ENCODE assay signal across 23 cellular contexts in the genomic region with DNA sequence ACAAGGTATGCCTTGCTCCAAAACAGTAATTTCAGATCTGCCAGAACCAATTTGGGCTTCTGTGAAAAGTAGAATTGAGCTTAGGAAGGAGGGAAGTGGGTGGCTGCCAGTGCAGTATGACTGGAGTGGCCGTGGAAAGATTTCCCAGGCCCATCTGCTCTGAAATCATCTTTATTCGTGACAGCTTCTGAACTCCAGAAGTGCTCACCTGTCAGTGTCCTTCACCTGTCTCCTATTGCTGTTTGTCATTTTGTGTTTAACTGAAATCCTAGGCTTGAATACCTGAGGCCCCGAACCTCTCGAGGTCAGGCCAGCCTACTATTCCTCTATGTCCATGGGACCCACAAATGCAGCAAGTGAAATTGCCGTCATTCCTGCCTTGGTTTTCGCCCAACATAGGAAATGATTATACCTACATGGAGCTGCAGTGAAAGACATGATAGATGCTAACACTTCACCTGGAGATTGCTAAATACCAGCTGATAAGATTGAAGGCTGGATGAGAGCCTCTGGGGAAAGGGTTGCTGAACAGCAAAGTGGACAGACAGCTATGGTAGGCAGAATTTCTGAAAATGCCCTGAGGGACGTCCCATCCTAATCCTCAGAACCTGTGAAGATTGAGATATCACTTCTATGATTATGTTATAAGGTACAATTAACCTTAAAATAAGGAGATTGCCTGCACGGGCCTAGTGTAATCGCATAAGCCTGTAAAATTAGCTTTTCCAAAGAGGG.
"Had no signal": no experiment of that assay in that cellular context is flagged by ENCODE, and none has a peak within 500 bp of the region (broad histone marks: within the 10 kb centered on the region; RNA-seq: fewer than 3 reads in every experiment).

No MANE protein-coding gene starts in this region.

- H3K4me3 ChIP-seq: breast epithelium, MG63 had no signal

- H3K27ac Mint-ChIP-seq: activated CD8-positive, alpha-beta T cell treated with anti-CD3 and anti-CD28 coated beads for 36 hours; activated naive CD4-positive, alpha-beta T cell treated with anti-CD3 and anti-CD28 coated beads, Interleukin-2, amount 10 ng/mL, durations not matched to agents 7 days and 5 days; activated T-cell treated with anti-CD3 and anti-CD28 coated beads, Interleukin-2, amount 50 U/mL, for 72 hours; activated T-helper 2 cell treated with anti-CD3 and anti-CD28 coated beads, Interferon-gamma antibody, Interleukin-2, Interleukin-4, amounts not matched to agents 10 μg/mL and 5 μg/mL and 100 μg/mL, durations not matched to agents 14 hours and 24 hours and 36 hours; T-helper 1 cell treated with Interleukin-12 subunit alpha and Interleukin-12 subunit beta and Interleukin-4 antibody, amounts not matched to agents 30 μg/mL and 1 μg/mL, for 36 hours had no signal

- ATAC-seq: activated CD4-positive, CD25-positive, alpha-beta regulatory T cell treated with anti-CD3 and anti-CD28 coated beads, Interleukin-2, amount 50 U/mL, for 24 hours; activated CD8-positive, alpha-beta T cell treated with anti-CD3 and anti-CD28 coated beads for 36 hours; activated T-cell treated with anti-CD3 and anti-CD28 coated beads, Interleukin-2, amount 50 U/mL, for 72 hours; PC-3 had no signal

- DNase-seq: activated CD4-positive, alpha-beta T cell treated with anti-CD3 and anti-CD28 coated beads for 4 hours; activated CD8-positive, alpha-beta memory T cell treated with anti-CD3 and anti-CD28 coated beads, Interleukin-2, amount 50 U/mL, for 4 hours; activated CD8-positive, alpha-beta T cell treated with anti-CD3 and anti-CD28 coated beads for 36 hours; activated gamma-delta T cell treated with Interleukin-2 at 50 U/mL for 16 hours; activated naive CD4-positive, alpha-beta T cell treated with anti-CD3 and anti-CD28 coated beads, Interleukin-2, amount 10 ng/mL, durations not matched to agents 7 days and 5 days; activated naive CD8-positive, alpha-beta T cell treated with anti-CD3 and anti-CD28 coated beads for 36 hours; activated T-cell treated with anti-CD3 and anti-CD28 coated beads, Interleukin-2, amount 50 U/mL, for 72 hours; aorta; caudate nucleus; KG1; MG63; NCI-H1092 treated with DMSO at 0.1 percent for 48 hours; NCI-H1417 treated with DMSO at 0.1 percent for 48 hours; NCI-H1694; NCI-H2029; NCI-H526 treated with DMSO at 0.1 percent for 48 hours; NK-92 treated with Interleukin-12 subunit alpha and Interleukin-12 subunit beta, amount 100 ng/mL, for 24 hours; PC-3; SHP77 had no signal

- H3K4me3 Mint-ChIP-seq: activated CD8-positive, alpha-beta T cell treated with anti-CD3 and anti-CD28 coated beads for 36 hours; activated naive CD4-positive, alpha-beta T cell treated with anti-CD3 and anti-CD28 coated beads, Interleukin-2, amount 10 ng/mL, durations not matched to agents 7 days and 5 days; activated naive CD8-positive, alpha-beta T cell treated with anti-CD3 and anti-CD28 coated beads for 36 hours; activated T-cell treated with anti-CD3 and anti-CD28 coated beads, Interleukin-2, amount 50 U/mL, for 72 hours; T-helper 1 cell treated with Interleukin-12 subunit alpha and Interleukin-12 subunit beta and Interleukin-4 antibody, amounts not matched to agents 30 μg/mL and 1 μg/mL, for 36 hours had no signal

- H3K4me1 ChIP-seq: breast epithelium had no signal

- H3K27me3 Mint-ChIP-seq: activated CD8-positive, alpha-beta T cell treated with anti-CD3 and anti-CD28 coated beads for 36 hours; activated naive CD4-positive, alpha-beta T cell treated with anti-CD3 and anti-CD28 coated beads, Interleukin-2, amount 10 ng/mL, durations not matched to agents 7 days and 5 days; activated naive CD8-positive, alpha-beta T cell treated with anti-CD3 and anti-CD28 coated beads for 36 hours had no signal

- H3K36me3 ChIP-seq: breast epithelium, MG63 had no signal

- H3K27ac ChIP-seq: breast epithelium had no signal

- H3K27me3 ChIP-seq: breast epithelium, MG63 had no signal
